ENCODE assay signal across 15 cellular contexts in genomic region chr10:9188022-9188810, GRCh38.
"Had no signal": no experiment of that assay in that cellular context is flagged by ENCODE, and none has a peak within 500 bp of the region (broad histone marks: within the 10 kb centered on the region; RNA-seq: fewer than 3 reads in every experiment).

No MANE protein-coding gene starts in this region.

- ATAC-seq: heart left ventricle; pancreas; stimulated activated naive CD8-positive, alpha-beta T cell treated with anti-CD3 and anti-CD28 coated beads, Interleukin-15, Interleukin-2, amounts not matched to agents 100 U/mL and 50 U/mL, for 24 hours; upper lobe of right lung had no signal

- H3K4me1 ChIP-seq: esophagus squamous epithelium, heart left ventricle, pancreas, suprapubic skin, upper lobe of right lung had no signal

- H3K4me3 ChIP-seq: dorsolateral prefrontal cortex, esophagus squamous epithelium, heart left ventricle, pancreas, suprapubic skin, upper lobe of right lung had no signal

- H3K36me3 ChIP-seq: esophagus squamous epithelium, heart left ventricle, pancreas, suprapubic skin, upper lobe of right lung had no signal

- H3K27ac ChIP-seq: dorsolateral prefrontal cortex, esophagus squamous epithelium, heart left ventricle, pancreas, suprapubic skin, upper lobe of right lung had no signal

- H3K9me3 ChIP-seq: esophagus squamous epithelium, heart left ventricle, pancreas, suprapubic skin, upper lobe of right lung had no signal

- DNase-seq: activated CD4-positive, alpha-beta T cell treated with anti-CD3 and anti-CD28 coated beads, Interleukin-2, amount 50 U/mL, for 1 hour; activated effector memory CD4-positive, alpha-beta T cell treated with anti-CD3 and anti-CD28 coated beads, Interleukin-2, amount 50 U/mL, for 16 hours; amygdala; dorsolateral prefrontal cortex; esophagus squamous epithelium; foreskin fibroblast; heart left ventricle; kidney glomerular epithelial cell; pancreas; stimulated activated CD4-positive, alpha-beta T cell treated with anti-CD3 and anti-CD28 coated beads, Interleukin-4, amount 100 ng/mL, for 1 hour; stimulated activated CD8-positive, alpha-beta memory T cell treated with anti-CD3 and anti-CD28 coated beads, Interleukin-4, amount 100 ng/mL, for 48 hours; stimulated activated naive CD8-positive, alpha-beta T cell treated with anti-CD3 and anti-CD28 coated beads, Interleukin-15, Interleukin-2, amounts not matched to agents 100 U/mL and 50 U/mL, for 24 hours; T-helper 2 cell; upper lobe of right lung had no signal
